31 cellular contexts compared by ENCODE assay signal in genomic region chr16:86401119-86401518, GRCh38.
"Had no signal": no experiment of that assay in that cellular context is flagged by ENCODE, and none has a peak within 500 bp of the region (broad histone marks: within the 10 kb centered on the region; RNA-seq: fewer than 3 reads in every experiment).

No MANE protein-coding gene starts in this region.

- H3K9me3 ChIP-seq: ascending aorta had no signal

- H3K4me3 ChIP-seq: ascending aorta, cardiac muscle cell had no signal

- ATAC-seq: activated CD8-positive, alpha-beta T cell treated with anti-CD3 and anti-CD28 coated beads for 36 hours; activated naive CD8-positive, alpha-beta T cell treated with anti-CD3 and anti-CD28 coated beads, Interleukin-2, amount 50 U/mL, for 24 hours; activated T-cell treated with anti-CD3 and anti-CD28 coated beads, Interleukin-2, amount 50 U/mL, for 4 hours; activated T-cell treated with anti-CD3 and anti-CD28 coated beads, Interleukin-2, amount 50 U/mL, for 72 hours; activated T-helper 17 cell treated with anti-CD3 and anti-CD28 coated beads, Interleukin-2, amount 50 U/mL, for 72 hours had no signal

- H3K36me3 ChIP-seq: ascending aorta, cardiac muscle cell had no signal

- FAIRE-seq: bronchial epithelial cell, TTC549 had no signal

- H3K4me1 ChIP-seq: ascending aorta had no signal

- DNase-seq: activated B cell treated with CpG ODN at 0.5 μM for 24 hours; activated CD4-positive, alpha-beta memory T cell treated with anti-CD3 and anti-CD28 coated beads for 36 hours; activated CD4-positive, alpha-beta T cell treated with anti-CD3 and anti-CD28 coated beads for 4 hours; activated CD4-positive, alpha-beta T cell treated with anti-CD3 and anti-CD28 coated beads, Interleukin-2, amount 10 ng/mL, durations not matched to agents 24 days and 14 days; activated CD4-positive, alpha-beta T cell treated with anti-CD3 and anti-CD28 coated beads, Interleukin-2, amount 50 U/mL, for 1 hour; activated CD4-positive, alpha-beta T cell treated with anti-CD3 and anti-CD28 coated beads, Interleukin-2, amount 50 U/mL, for 4 hours; activated CD4-positive, CD25-positive, alpha-beta regulatory T cell treated with anti-CD3 and anti-CD28 coated beads, Interleukin-2, amount 50 U/mL, for 72 hours; activated CD8-positive, alpha-beta memory T cell treated with anti-CD3 and anti-CD28 coated beads, Interleukin-2, amount 50 U/mL, for 4 hours; activated CD8-positive, alpha-beta T cell treated with anti-CD3 and anti-CD28 coated beads for 36 hours; activated effector memory CD4-positive, alpha-beta T cell treated with anti-CD3 and anti-CD28 coated beads, Interleukin-2, amount 50 U/mL, for 16 hours; activated naive CD4-positive, alpha-beta T cell treated with anti-CD3 and anti-CD28 coated beads, Interleukin-2, amount 10 ng/mL, durations not matched to agents 7 days and 5 days; activated naive CD4-positive, alpha-beta T cell treated with Interleukin-2 at 50 U/mL for 16 hours; activated naive CD8-positive, alpha-beta T cell treated with anti-CD3 and anti-CD28 coated beads, Interleukin-2, amount 10 ng/mL, durations not matched to agents 7 days and 5 days; activated naive CD8-positive, alpha-beta T cell treated with anti-CD3 and anti-CD28 coated beads, Interleukin-2, amount 50 U/mL, for 24 hours; activated T-cell treated with anti-CD3 and anti-CD28 coated beads for 4 hours; activated T-cell treated with anti-CD3 and anti-CD28 coated beads, Interleukin-2, amount 50 U/mL, for 1 hour; activated T-cell treated with anti-CD3 and anti-CD28 coated beads, Interleukin-2, amount 50 U/mL, for 4 hours; activated T-cell treated with anti-CD3 and anti-CD28 coated beads, Interleukin-2, amount 50 U/mL, for 72 hours; amygdala; anterior cingulate cortex; caudate nucleus; cerebellar nuclear complex; T-helper 1 cell; T-helper 2 cell; T-helper 9 cell had no signal

- H3K27me3 ChIP-seq: ascending aorta, cardiac muscle cell had no signal

- H3K27ac ChIP-seq: ascending aorta, cardiac muscle cell, VCaP had no signal
